Comparison of ENCODE assay signal across 17 cellular contexts in genomic region chr4:100099746-100100145, GRCh38.
"Had no signal": no experiment of that assay in that cellular context is flagged by ENCODE, and none has a peak within 500 bp of the region (broad histone marks: within the 10 kb centered on the region; RNA-seq: fewer than 3 reads in every experiment).

No MANE protein-coding gene starts in this region.

- H3K4me3 Mint-ChIP-seq: dendritic cell treated with granulocyte-macrophage colony-stimulating factor and Interleukin-4, amounts not matched to agents 40 ng/mL and 50 ng/mL, for 4 days; naive thymus-derived CD4-positive, alpha-beta T cell; nephron progenitor cell; type B pancreatic cell had no signal

- H3K27ac ChIP-seq: esophagus squamous epithelium, gastroesophageal sphincter, sigmoid colon, skin epidermis, thyroid gland had no signal

- H3K36me3 Mint-ChIP-seq: type B pancreatic cell had no signal

- H3K27me3 ChIP-seq: esophagus squamous epithelium, gastroesophageal sphincter, sigmoid colon, thyroid gland had no signal

- H3K4me1 ChIP-seq: sigmoid colon had no signal

- ATAC-seq: gastroesophageal sphincter; left colon; left ventricle myocardium superior; naive thymus-derived CD4-positive, alpha-beta T cell had no signal

- H3K9me3 ChIP-seq: esophagus squamous epithelium, gastroesophageal sphincter, sigmoid colon, thyroid gland had no signal

- H3K27ac Mint-ChIP-seq: dendritic cell treated with granulocyte-macrophage colony-stimulating factor and Interleukin-4, amounts not matched to agents 40 ng/mL and 50 ng/mL, for 4 days; nephron progenitor cell; type B pancreatic cell had no signal

- H3K36me3 ChIP-seq: esophagus squamous epithelium, gastroesophageal sphincter, sigmoid colon, thyroid gland had no signal

- H3K9me3 Mint-ChIP-seq: dendritic cell treated with granulocyte-macrophage colony-stimulating factor and Interleukin-4, amounts not matched to agents 40 ng/mL and 50 ng/mL, for 4 days; nephron progenitor cell; type B pancreatic cell had no signal

- H3K27me3 Mint-ChIP-seq: naive thymus-derived CD4-positive, alpha-beta T cell had no signal

- DNase-seq: esophagus squamous epithelium; foreskin fibroblast; glutamatergic neuron; left colon; left ventricle myocardium superior; naive thymus-derived CD4-positive, alpha-beta T cell; nephron progenitor cell; sigmoid colon; stimulated activated CD4-positive, alpha-beta T cell treated with anti-CD3 and anti-CD28 coated beads, Interleukin-2, amount 100 ng/mL, for 24 hours; stimulated activated CD4-positive, alpha-beta T cell treated with anti-CD3 and anti-CD28 coated beads, Interleukin-4, amount 100 ng/mL, for 4 hours; stimulated activated naive CD4-positive, alpha-beta T cell treated with Interleukin-2 at 50 U/mL for 16 hours; thyroid gland had no signal

- H3K4me3 ChIP-seq: esophagus squamous epithelium, gastroesophageal sphincter, lung, sigmoid colon, skin epidermis, thyroid gland had no signal
